Comparison of ENCODE assay signal across 8 cellular contexts in the genomic region with DNA sequence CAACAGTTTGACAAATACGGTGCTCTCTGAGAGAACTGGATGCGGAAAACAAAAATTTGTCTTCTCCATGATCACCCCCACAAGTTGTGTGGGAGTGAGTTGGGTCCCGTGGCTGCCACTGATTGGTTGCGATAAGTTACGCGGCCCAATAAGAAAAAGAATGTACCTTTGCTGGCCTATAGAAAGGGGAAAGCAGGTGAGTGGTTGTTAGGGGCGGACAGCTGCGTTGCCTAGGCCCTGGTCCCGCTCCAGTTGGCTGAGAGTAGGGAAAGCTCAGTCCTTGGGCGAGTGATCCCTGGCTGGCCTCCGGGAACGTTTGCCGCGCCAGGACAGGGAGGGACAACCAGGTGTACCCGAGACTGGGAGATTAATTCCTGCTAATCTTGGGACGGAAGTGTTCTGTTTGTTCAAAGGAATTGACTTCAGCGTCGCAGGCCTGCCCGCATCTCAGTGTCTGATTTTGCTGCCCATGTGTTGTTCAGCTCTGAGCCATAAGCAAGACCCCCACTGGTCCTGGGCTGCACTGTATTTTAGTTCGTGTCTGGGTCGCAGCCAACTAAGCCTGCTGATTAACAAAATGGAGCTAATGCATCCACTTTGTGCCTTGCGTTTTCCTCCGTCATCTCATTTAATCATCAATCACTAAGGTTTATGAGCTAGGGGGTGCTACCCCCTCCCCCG. TPM values are rescaled to one million over a fixed set of nuclear protein-coding genes. Genes with fewer than 3 reads are reported as not detected.
DNase-seq lines count a peak whose midpoint lies in the region; ATAC-seq and TF ChIP-seq lines count a peak whose summit lies in the region.

No MANE protein-coding gene starts in this region.

- H3K9me3 ChIP-seq in liver (ENCODE audit: control insufficient read depth in 4 of 4, low read length in 3 of 4), result no peaks in the 10 kb centered on the region

- H3K4me1 ChIP-seq in liver (ENCODE audit: control insufficient read depth in 4 of 4, insufficient read depth in 4 of 4, low read length in 3 of 4), result peaks cover 0 to 46% (median 30%) of the 10 kb centered on the region in 4 donors

- H3K4me3 ChIP-seq in liver (ENCODE audit: low read depth in 1 of 3, low read length in 3 of 3), result peak overlapping the region; percentile 80 to 95 (median 90)

- DNase-seq in C1 segment of cervical spinal cord (lab: John Stamatoyannopoulos, UW) (peak; percentile 70 to 99 (median 90)), NCI-H748 (lab: John Stamatoyannopoulos, UW; ENCODE audit: unreplicated experiment) (peak; percentile 97), dermis microvascular lymphatic vessel endothelial cell (ENCODE audit: low read depth in 2 of 2) (peak; percentile 96 to 99)
- peak; percentile 77 to 81 for DNase-seq in activated CD4-positive, alpha-beta T cell treated with anti-CD3 and anti-CD28 coated beads, Interleukin-2, amount 50 U/mL, for 4 hours
- peak; percentile 64 to 85 for DNase-seq in stimulated activated CD4-positive, alpha-beta T cell treated with anti-CD3 and anti-CD28 coated beads, Interleukin-4, amount 100 ng/mL, for 4 hours

- no peaks in the 10 kb centered on the region for H3K27me3 ChIP-seq in liver (ENCODE audit: control insufficient read depth in 4 of 4, insufficient read depth in 4 of 4, low read length in 3 of 4)

- 1% methylated on average over 24 of the region's 24 CpGs for WGBS in liver

- H3K9ac ChIP-seq in liver (ENCODE audit: low read depth in 1 of 2, low read length in 2 of 2), result peak overlapping the region; percentile 96 to 100

- peaks cover 22 to 29% (median 24%) of the 10 kb centered on the region in 4 donors for H3K36me3 ChIP-seq in liver (ENCODE audit: control insufficient read depth in 4 of 4, insufficient read depth in 3 of 4, low read depth in 1 of 4, low read length in 3 of 4)

- ATAC-seq in GM19395 (IDR thresholded peaks at IDR 0.05; ENCODE audit: unreplicated experiment) (peak; percentile 71), HG03558 (IDR thresholded peaks at IDR 0.05; ENCODE audit: extremely low read depth, unreplicated experiment) (peak; percentile 31)

- H3K27ac ChIP-seq in liver (ENCODE audit: low read depth in 1 of 2, low read length in 2 of 2), result peak overlapping the region; percentile 99 to 100

- TF ChIP-seq CTCF in liver (IDR thresholded peaks at IDR 0.05; ENCODE audit: low read depth, low read length, missing input control), result no peak

- TF ChIP-seq RAD21 in liver (IDR thresholded peaks at IDR 0.05), result peak; percentile 47 to 68

TF ChIP-seq in liver, 16 proteins besides CTCF, POLR2A, EP300 and RAD21:
- TF ChIP-seq RXRA (IDR thresholded peaks at IDR 0.05) (peak in 1 of 2 donors; percentile 82), EGR1 (IDR thresholded peaks at IDR 0.05; ENCODE audit: low read depth in 2 of 2) (peak; percentile 47 to 72), FOXA1 (IDR thresholded peaks at IDR 0.05) (peak; percentile 47), TAF1 (conservative IDR thresholded peaks at IDR 0.05) (peak; percentile 68), GABPA (IDR thresholded peaks at IDR 0.05 in 1 of 2, conservative IDR thresholded peaks at IDR 0.05 in 1 of 2) (no peak), YY1 (IDR thresholded peaks at IDR 0.05) (peak; percentile 37), JUND (IDR thresholded peaks at IDR 0.05) (no peak), FOXA2 (IDR thresholded peaks at IDR 0.05) (peak; percentile 31), HNF4A (conservative IDR thresholded peaks at IDR 0.05) (peak; percentile 43 to 71), HNF4G (IDR thresholded peaks at IDR 0.05) (no peak), NR2F2 (IDR thresholded peaks at IDR 0.05) (no peak), SP1 (IDR thresholded peaks at IDR 0.05) (peak; percentile 83)
- TF ChIP-seq, protein P1, sequence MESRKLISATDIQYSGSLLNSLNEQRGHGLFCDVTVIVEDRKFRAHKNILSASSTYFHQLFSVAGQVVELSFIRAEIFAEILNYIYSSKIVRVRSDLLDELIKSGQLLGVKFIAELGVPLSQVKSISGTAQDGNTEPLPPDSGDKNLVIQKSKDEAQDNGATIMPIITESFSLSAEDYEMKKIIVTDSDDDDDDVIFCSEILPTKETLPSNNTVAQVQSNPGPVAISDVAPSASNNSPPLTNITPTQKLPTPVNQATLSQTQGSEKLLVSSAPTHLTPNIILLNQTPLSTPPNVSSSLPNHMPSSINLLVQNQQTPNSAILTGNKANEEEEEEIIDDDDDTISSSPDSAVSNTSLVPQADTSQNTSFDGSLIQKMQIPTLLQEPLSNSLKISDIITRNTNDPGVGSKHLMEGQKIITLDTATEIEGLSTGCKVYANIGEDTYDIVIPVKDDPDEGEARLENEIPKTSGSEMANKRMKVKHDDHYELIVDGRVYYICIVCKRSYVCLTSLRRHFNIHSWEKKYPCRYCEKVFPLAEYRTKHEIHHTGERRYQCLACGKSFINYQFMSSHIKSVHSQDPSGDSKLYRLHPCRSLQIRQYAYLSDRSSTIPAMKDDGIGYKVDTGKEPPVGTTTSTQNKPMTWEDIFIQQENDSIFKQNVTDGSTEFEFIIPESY (IDR thresholded peaks at IDR 0.05), result no peak
- TF ChIP-seq, protein P2, sequence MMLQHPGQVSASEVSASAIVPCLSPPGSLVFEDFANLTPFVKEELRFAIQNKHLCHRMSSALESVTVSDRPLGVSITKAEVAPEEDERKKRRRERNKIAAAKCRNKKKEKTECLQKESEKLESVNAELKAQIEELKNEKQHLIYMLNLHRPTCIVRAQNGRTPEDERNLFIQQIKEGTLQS (IDR thresholded peaks at IDR 0.05), result no peak
- TF ChIP-seq, protein P3, sequence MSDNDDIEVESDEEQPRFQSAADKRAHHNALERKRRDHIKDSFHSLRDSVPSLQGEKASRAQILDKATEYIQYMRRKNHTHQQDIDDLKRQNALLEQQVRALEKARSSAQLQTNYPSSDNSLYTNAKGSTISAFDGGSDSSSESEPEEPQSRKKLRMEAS (IDR thresholded peaks at IDR 0.05), result peak; percentile 73
- TF ChIP-seq, protein P4, sequence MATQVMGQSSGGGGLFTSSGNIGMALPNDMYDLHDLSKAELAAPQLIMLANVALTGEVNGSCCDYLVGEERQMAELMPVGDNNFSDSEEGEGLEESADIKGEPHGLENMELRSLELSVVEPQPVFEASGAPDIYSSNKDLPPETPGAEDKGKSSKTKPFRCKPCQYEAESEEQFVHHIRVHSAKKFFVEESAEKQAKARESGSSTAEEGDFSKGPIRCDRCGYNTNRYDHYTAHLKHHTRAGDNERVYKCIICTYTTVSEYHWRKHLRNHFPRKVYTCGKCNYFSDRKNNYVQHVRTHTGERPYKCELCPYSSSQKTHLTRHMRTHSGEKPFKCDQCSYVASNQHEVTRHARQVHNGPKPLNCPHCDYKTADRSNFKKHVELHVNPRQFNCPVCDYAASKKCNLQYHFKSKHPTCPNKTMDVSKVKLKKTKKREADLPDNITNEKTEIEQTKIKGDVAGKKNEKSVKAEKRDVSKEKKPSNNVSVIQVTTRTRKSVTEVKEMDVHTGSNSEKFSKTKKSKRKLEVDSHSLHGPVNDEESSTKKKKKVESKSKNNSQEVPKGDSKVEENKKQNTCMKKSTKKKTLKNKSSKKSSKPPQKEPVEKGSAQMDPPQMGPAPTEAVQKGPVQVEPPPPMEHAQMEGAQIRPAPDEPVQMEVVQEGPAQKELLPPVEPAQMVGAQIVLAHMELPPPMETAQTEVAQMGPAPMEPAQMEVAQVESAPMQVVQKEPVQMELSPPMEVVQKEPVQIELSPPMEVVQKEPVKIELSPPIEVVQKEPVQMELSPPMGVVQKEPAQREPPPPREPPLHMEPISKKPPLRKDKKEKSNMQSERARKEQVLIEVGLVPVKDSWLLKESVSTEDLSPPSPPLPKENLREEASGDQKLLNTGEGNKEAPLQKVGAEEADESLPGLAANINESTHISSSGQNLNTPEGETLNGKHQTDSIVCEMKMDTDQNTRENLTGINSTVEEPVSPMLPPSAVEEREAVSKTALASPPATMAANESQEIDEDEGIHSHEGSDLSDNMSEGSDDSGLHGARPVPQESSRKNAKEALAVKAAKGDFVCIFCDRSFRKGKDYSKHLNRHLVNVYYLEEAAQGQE (IDR thresholded peaks at IDR 0.05), result no peak

RNA-seq across cellular contexts. Expression of a gene that starts 0.8 kb away (rescaled TPM):
- total RNA-seq in dermis microvascular lymphatic vessel endothelial cell, result 5.6 and 15.4 TPM in 2 replicates
- 100 to 1,000 TPM in 1 of 2 donors, 10 to 100 TPM in 1; 19.9 to 210 TPM for total RNA-seq in liver
- 10 to 100 TPM; 41.1 to 72.1 TPM for polyA plus RNA-seq in liver

RNA-seq across cellular contexts. Expression of a gene that starts 13.0 kb away (rescaled TPM):
- total RNA-seq in dermis microvascular lymphatic vessel endothelial cell (42.0 and 50.6 TPM in 2 replicates), liver (10 to 100 TPM; 31.7 to 39.2 TPM)
- 10 to 100 TPM; 31.1 to 47.2 TPM for polyA plus RNA-seq in liver

RNA-seq across cellular contexts. Expression of a gene that starts 13.2 kb away (rescaled TPM):
- 211 and 383 TPM in 2 replicates for total RNA-seq in dermis microvascular lymphatic vessel endothelial cell
- total RNA-seq in liver, result 100 to 1,000 TPM; 199 to 332 TPM
- polyA plus RNA-seq in liver, result 100 to 1,000 TPM; 393 to 535 TPM

RNA-seq across cellular contexts. Expression of a gene that starts 17.6 kb away (rescaled TPM):
- 6.3 and 7.7 TPM in 2 replicates for total RNA-seq in dermis microvascular lymphatic vessel endothelial cell
- total RNA-seq in liver, result 1 to 10 TPM; 2.2 to 4.9 TPM
- polyA plus RNA-seq in liver, result 10 to 100 TPM in 1 of 2 donors, 1 to 10 TPM in 1; 7.4 to 13.9 TPM

RNA-seq across cellular contexts. Expression of a gene that starts 23.4 kb away (rescaled TPM):
- 14.6 and 14.8 TPM in 2 replicates for total RNA-seq in dermis microvascular lymphatic vessel endothelial cell
- 100 to 1,000 TPM in 1 of 2 donors, 10 to 100 TPM in 1; 69.4 to 337 TPM for total RNA-seq in liver
- 100 to 1,000 TPM in 1 of 2 donors, 10 to 100 TPM in 1; 39.0 to 109 TPM for polyA plus RNA-seq in liver

Comparison
In these comparisons a context has a peak if more than half of its experiments do, and no peak if none do; other contexts are left out.
1. Peak in every context shown above with its lines: DNase-seq, ATAC-seq, H3K4me3 ChIP-seq and H3K27ac ChIP-seq.